Comparison of ENCODE assay signal across 1 cellular context in genomic region chr2:212712466-212712865, GRCh38.
TF ChIP-seq lines count a peak whose summit lies in the region.

No MANE protein-coding gene starts in this region.

TF ChIP-seq in GM12878, 131 proteins besides CTCF, POLR2A, EP300 and RAD21 (continued from another document):
- TF ChIP-seq IKZF2 (IDR thresholded peaks at IDR 0.05) = no peak
